Comparison of ENCODE assay signal across 1 cellular context in genomic region chr11:34899633-34900016, GRCh38.
TF ChIP-seq lines count a peak whose summit lies in the region.

No MANE protein-coding gene starts in this region.

TF ChIP-seq in HEK293, 187 proteins besides CTCF, POLR2A, EP300 and RAD21 (continued from another document):
- TF ChIP-seq, protein P1, sequence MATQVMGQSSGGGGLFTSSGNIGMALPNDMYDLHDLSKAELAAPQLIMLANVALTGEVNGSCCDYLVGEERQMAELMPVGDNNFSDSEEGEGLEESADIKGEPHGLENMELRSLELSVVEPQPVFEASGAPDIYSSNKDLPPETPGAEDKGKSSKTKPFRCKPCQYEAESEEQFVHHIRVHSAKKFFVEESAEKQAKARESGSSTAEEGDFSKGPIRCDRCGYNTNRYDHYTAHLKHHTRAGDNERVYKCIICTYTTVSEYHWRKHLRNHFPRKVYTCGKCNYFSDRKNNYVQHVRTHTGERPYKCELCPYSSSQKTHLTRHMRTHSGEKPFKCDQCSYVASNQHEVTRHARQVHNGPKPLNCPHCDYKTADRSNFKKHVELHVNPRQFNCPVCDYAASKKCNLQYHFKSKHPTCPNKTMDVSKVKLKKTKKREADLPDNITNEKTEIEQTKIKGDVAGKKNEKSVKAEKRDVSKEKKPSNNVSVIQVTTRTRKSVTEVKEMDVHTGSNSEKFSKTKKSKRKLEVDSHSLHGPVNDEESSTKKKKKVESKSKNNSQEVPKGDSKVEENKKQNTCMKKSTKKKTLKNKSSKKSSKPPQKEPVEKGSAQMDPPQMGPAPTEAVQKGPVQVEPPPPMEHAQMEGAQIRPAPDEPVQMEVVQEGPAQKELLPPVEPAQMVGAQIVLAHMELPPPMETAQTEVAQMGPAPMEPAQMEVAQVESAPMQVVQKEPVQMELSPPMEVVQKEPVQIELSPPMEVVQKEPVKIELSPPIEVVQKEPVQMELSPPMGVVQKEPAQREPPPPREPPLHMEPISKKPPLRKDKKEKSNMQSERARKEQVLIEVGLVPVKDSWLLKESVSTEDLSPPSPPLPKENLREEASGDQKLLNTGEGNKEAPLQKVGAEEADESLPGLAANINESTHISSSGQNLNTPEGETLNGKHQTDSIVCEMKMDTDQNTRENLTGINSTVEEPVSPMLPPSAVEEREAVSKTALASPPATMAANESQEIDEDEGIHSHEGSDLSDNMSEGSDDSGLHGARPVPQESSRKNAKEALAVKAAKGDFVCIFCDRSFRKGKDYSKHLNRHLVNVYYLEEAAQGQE (tag by site-specific recombination; IDR thresholded peaks at IDR 0.05) = no peak
TF ChIP-seq in HEK293: peak in this region for 1.
